Comparison of ENCODE assay signal across 1 cellular context in the genomic region with DNA sequence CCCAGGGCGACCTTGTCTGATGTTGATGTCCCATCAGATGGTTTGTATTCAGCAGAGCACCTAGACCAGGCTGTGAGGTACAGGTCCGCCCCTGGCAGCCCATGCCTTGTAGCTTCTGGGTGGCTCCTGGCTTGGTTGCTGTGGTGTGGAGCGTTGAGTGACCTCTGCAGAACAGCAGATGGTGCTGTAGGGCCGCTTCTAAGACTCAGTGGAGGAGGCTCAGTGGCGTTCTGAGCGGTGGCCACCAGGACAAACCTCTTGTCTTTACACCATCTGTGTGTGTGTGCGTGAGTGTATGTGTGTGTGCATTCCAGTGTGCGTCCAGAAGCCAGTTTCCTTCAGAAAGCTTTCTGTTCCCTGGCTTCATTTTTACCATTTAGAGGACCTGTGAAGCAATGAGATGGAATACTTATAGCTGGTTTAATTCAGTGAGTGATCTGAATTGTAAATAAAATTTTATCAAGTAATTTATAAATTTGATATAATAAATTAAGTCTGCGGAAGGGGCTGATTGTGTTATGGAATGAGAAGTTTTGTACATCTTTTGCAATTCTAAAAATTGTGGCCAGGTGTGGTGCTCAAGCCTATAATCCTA.
A peak's percentile ranks its signal among the peaks of the same experiment; 100 is the strongest.
TF ChIP-seq lines count a peak whose summit lies in the region.

No MANE protein-coding gene starts in this region.

TF ChIP-seq in K562, 482 proteins besides CTCF, POLR2A, EP300 and RAD21 (continued from another document and continues in another):
- TF ChIP-seq, protein P1, sequence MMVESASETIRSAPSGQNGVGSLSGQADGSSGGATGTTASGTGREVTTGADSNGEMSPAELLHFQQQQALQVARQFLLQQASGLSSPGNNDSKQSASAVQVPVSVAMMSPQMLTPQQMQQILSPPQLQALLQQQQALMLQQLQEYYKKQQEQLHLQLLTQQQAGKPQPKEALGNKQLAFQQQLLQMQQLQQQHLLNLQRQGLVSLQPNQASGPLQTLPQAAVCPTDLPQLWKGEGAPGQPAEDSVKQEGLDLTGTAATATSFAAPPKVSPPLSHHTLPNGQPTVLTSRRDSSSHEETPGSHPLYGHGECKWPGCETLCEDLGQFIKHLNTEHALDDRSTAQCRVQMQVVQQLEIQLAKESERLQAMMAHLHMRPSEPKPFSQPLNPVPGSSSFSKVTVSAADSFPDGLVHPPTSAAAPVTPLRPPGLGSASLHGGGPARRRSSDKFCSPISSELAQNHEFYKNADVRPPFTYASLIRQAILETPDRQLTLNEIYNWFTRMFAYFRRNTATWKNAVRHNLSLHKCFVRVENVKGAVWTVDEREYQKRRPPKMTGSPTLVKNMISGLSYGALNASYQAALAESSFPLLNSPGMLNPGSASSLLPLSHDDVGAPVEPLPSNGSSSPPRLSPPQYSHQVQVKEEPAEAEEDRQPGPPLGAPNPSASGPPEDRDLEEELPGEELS (CRISPR knock-in tag; IDR thresholded peaks at IDR 0.05; ENCODE audit: borderline replicate concordance), result no peak
- TF ChIP-seq, protein P2, sequence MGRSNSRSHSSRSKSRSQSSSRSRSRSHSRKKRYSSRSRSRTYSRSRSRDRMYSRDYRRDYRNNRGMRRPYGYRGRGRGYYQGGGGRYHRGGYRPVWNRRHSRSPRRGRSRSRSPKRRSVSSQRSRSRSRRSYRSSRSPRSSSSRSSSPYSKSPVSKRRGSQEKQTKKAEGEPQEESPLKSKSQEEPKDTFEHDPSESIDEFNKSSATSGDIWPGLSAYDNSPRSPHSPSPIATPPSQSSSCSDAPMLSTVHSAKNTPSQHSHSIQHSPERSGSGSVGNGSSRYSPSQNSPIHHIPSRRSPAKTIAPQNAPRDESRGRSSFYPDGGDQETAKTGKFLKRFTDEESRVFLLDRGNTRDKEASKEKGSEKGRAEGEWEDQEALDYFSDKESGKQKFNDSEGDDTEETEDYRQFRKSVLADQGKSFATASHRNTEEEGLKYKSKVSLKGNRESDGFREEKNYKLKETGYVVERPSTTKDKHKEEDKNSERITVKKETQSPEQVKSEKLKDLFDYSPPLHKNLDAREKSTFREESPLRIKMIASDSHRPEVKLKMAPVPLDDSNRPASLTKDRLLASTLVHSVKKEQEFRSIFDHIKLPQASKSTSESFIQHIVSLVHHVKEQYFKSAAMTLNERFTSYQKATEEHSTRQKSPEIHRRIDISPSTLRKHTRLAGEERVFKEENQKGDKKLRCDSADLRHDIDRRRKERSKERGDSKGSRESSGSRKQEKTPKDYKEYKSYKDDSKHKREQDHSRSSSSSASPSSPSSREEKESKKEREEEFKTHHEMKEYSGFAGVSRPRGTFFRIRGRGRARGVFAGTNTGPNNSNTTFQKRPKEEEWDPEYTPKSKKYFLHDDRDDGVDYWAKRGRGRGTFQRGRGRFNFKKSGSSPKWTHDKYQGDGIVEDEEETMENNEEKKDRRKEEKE (IDR thresholded peaks at IDR 0.05; ENCODE audit: borderline replicate concordance in 1 of 2, control insufficient read depth in 1 of 2, low read depth in 2 of 2, low read length in 1 of 2), result no peak
- no peak for TF ChIP-seq NR2C2 (CRISPR knock-in tag; IDR thresholded peaks at IDR 0.05)
- no peak for TF ChIP-seq NR2C2 (tag; IDR thresholded peaks at IDR 0.05)
- TF ChIP-seq STAG1 (CRISPR knock-in tag; IDR thresholded peaks at IDR 0.05; ENCODE audit: borderline replicate concordance), result peak; percentile 97
- no peak for TF ChIP-seq RBM14 (IDR thresholded peaks at IDR 0.05; ENCODE audit: borderline replicate concordance, insufficient read depth, low read depth, low read length)
- TF ChIP-seq SNIP1 (IDR thresholded peaks at IDR 0.05; ENCODE audit: low read depth), result no peak
- TF ChIP-seq KLF1 (tag; IDR thresholded peaks at IDR 0.05), result no peak
- TF ChIP-seq HNRNPH1 (optimal IDR thresholded peaks at IDR 0.05; ENCODE audit: low read depth, low read length), result no peak
- TF ChIP-seq SIN3B (IDR thresholded peaks at IDR 0.05; ENCODE audit: low read depth), result no peak
- TF ChIP-seq BRD4 (IDR thresholded peaks at IDR 0.05), result no peak
- no peak for TF ChIP-seq SPI1 (IDR thresholded peaks at IDR 0.05; ENCODE audit: borderline replicate concordance, low read depth, low read length)
- TF ChIP-seq THRAP3 (IDR thresholded peaks at IDR 0.05; ENCODE audit: borderline replicate concordance), result no peak
- TF ChIP-seq KAT2B (IDR thresholded peaks at IDR 0.05; ENCODE audit: low read depth, low read length), result no peak
- TF ChIP-seq PHF8 (IDR thresholded peaks at IDR 0.05; ENCODE audit: borderline replicate concordance, low read length), result no peak
- no peak for TF ChIP-seq FIP1L1 (IDR thresholded peaks at IDR 0.05; ENCODE audit: low read depth, low read length, poor library complexity, severe bottlenecking)
- TF ChIP-seq, protein P3, sequence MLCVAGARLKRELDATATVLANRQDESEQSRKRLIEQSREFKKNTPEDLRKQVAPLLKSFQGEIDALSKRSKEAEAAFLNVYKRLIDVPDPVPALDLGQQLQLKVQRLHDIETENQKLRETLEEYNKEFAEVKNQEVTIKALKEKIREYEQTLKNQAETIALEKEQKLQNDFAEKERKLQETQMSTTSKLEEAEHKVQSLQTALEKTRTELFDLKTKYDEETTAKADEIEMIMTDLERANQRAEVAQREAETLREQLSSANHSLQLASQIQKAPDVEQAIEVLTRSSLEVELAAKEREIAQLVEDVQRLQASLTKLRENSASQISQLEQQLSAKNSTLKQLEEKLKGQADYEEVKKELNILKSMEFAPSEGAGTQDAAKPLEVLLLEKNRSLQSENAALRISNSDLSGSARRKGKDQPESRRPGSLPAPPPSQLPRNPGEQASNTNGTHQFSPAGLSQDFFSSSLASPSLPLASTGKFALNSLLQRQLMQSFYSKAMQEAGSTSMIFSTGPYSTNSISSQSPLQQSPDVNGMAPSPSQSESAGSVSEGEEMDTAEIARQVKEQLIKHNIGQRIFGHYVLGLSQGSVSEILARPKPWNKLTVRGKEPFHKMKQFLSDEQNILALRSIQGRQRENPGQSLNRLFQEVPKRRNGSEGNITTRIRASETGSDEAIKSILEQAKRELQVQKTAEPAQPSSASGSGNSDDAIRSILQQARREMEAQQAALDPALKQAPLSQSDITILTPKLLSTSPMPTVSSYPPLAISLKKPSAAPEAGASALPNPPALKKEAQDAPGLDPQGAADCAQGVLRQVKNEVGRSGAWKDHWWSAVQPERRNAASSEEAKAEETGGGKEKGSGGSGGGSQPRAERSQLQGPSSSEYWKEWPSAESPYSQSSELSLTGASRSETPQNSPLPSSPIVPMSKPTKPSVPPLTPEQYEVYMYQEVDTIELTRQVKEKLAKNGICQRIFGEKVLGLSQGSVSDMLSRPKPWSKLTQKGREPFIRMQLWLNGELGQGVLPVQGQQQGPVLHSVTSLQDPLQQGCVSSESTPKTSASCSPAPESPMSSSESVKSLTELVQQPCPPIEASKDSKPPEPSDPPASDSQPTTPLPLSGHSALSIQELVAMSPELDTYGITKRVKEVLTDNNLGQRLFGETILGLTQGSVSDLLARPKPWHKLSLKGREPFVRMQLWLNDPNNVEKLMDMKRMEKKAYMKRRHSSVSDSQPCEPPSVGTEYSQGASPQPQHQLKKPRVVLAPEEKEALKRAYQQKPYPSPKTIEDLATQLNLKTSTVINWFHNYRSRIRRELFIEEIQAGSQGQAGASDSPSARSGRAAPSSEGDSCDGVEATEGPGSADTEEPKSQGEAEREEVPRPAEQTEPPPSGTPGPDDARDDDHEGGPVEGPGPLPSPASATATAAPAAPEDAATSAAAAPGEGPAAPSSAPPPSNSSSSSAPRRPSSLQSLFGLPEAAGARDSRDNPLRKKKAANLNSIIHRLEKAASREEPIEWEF (CRISPR knock-in tag; IDR thresholded peaks at IDR 0.05), result no peak
- TF ChIP-seq, protein P4, sequence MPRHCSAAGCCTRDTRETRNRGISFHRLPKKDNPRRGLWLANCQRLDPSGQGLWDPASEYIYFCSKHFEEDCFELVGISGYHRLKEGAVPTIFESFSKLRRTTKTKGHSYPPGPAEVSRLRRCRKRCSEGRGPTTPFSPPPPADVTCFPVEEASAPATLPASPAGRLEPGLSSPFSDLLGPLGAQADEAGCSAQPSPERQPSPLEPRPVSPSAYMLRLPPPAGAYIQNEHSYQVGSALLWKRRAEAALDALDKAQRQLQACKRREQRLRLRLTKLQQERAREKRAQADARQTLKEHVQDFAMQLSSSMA (CRISPR knock-in tag; IDR thresholded peaks at IDR 0.05), result no peak
- no peak for TF ChIP-seq ZNF133 (CRISPR knock-in tag; IDR thresholded peaks at IDR 0.05)
- TF ChIP-seq NRF1 (conservative IDR thresholded peaks at IDR 0.05 in 1 of 2, IDR thresholded peaks at IDR 0.05 in 1 of 2), result peak; percentile 34 to 35; a peak in 1 of 4 replicates
- TF ChIP-seq, protein P5, sequence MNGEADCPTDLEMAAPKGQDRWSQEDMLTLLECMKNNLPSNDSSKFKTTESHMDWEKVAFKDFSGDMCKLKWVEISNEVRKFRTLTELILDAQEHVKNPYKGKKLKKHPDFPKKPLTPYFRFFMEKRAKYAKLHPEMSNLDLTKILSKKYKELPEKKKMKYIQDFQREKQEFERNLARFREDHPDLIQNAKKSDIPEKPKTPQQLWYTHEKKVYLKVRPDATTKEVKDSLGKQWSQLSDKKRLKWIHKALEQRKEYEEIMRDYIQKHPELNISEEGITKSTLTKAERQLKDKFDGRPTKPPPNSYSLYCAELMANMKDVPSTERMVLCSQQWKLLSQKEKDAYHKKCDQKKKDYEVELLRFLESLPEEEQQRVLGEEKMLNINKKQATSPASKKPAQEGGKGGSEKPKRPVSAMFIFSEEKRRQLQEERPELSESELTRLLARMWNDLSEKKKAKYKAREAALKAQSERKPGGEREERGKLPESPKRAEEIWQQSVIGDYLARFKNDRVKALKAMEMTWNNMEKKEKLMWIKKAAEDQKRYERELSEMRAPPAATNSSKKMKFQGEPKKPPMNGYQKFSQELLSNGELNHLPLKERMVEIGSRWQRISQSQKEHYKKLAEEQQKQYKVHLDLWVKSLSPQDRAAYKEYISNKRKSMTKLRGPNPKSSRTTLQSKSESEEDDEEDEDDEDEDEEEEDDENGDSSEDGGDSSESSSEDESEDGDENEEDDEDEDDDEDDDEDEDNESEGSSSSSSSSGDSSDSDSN (IDR thresholded peaks at IDR 0.05; ENCODE audit: borderline replicate concordance in 1 of 2, low read depth in 2 of 2, low read length in 2 of 2), result no peak
- no peak for TF ChIP-seq DMBX1 (CRISPR knock-in tag; IDR thresholded peaks at IDR 0.05; ENCODE audit: borderline replicate concordance)
- TF ChIP-seq SMARCA4 (IDR thresholded peaks at IDR 0.05), result no peak
- TF ChIP-seq CC2D1A (IDR thresholded peaks at IDR 0.05), result 0 out of 2 replicates have a peak, but pooled peaks have one; percentile 60
- TF ChIP-seq, protein P6, sequence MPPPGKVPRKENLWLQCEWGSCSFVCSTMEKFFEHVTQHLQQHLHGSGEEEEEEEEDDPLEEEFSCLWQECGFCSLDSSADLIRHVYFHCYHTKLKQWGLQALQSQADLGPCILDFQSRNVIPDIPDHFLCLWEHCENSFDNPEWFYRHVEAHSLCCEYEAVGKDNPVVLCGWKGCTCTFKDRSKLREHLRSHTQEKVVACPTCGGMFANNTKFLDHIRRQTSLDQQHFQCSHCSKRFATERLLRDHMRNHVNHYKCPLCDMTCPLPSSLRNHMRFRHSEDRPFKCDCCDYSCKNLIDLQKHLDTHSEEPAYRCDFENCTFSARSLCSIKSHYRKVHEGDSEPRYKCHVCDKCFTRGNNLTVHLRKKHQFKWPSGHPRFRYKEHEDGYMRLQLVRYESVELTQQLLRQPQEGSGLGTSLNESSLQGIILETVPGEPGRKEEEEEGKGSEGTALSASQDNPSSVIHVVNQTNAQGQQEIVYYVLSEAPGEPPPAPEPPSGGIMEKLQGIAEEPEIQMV (tag; conservative IDR thresholded peaks at IDR 0.05; ENCODE audit: low read depth), result no peak
- no peak for TF ChIP-seq ZZZ3 (IDR thresholded peaks at IDR 0.05)
- TF ChIP-seq ZNF589 (CRISPR knock-in tag; IDR thresholded peaks at IDR 0.05; ENCODE audit: low read depth), result no peak
- TF ChIP-seq SNRNP70 (optimal IDR thresholded peaks at IDR 0.05; ENCODE audit: low read depth, low read length), result no peak
- TF ChIP-seq SRSF1 (IDR thresholded peaks at IDR 0.05; ENCODE audit: low read depth, low read length), result no peak
- no peak for TF ChIP-seq SRSF9 (IDR thresholded peaks at IDR 0.05; ENCODE audit: borderline replicate concordance, low read depth, low read length)
- TF ChIP-seq SAP30 (IDR thresholded peaks at IDR 0.05; ENCODE audit: borderline replicate concordance, insufficient read depth, low read depth, low read length, poor library complexity, severe bottlenecking), result no peak
- TF ChIP-seq, protein P7, sequence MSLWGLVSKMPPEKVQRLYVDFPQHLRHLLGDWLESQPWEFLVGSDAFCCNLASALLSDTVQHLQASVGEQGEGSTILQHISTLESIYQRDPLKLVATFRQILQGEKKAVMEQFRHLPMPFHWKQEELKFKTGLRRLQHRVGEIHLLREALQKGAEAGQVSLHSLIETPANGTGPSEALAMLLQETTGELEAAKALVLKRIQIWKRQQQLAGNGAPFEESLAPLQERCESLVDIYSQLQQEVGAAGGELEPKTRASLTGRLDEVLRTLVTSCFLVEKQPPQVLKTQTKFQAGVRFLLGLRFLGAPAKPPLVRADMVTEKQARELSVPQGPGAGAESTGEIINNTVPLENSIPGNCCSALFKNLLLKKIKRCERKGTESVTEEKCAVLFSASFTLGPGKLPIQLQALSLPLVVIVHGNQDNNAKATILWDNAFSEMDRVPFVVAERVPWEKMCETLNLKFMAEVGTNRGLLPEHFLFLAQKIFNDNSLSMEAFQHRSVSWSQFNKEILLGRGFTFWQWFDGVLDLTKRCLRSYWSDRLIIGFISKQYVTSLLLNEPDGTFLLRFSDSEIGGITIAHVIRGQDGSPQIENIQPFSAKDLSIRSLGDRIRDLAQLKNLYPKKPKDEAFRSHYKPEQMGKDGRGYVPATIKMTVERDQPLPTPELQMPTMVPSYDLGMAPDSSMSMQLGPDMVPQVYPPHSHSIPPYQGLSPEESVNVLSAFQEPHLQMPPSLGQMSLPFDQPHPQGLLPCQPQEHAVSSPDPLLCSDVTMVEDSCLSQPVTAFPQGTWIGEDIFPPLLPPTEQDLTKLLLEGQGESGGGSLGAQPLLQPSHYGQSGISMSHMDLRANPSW (CRISPR knock-in tag; IDR thresholded peaks at IDR 0.05), result no peak
- TF ChIP-seq ZNF41 (CRISPR knock-in tag; conservative IDR thresholded peaks at IDR 0.05), result no peak
- TF ChIP-seq GATA2 (CRISPR knock-in tag; IDR thresholded peaks at IDR 0.05), result peak; percentile 83; the same call in 1 of the 2 replicates
- no peak for TF ChIP-seq CAMTA2 (CRISPR knock-in tag; conservative IDR thresholded peaks at IDR 0.05)
- 0 out of 2 replicates have a peak, but pooled peaks have one; percentile 33 for TF ChIP-seq BHLHE40 (IDR thresholded peaks at IDR 0.05; ENCODE audit: low read length)
- TF ChIP-seq TAF15 (IDR thresholded peaks at IDR 0.05; ENCODE audit: low read depth, low read length), result no peak
- TF ChIP-seq ZFP36 (IDR thresholded peaks at IDR 0.05; ENCODE audit: low read depth, low read length, partially characterized antibody), result peak; percentile 32
- no peak for TF ChIP-seq SRSF7 (optimal IDR thresholded peaks at IDR 0.05; ENCODE audit: low read depth, low read length)
- TF ChIP-seq STAT5A (IDR thresholded peaks at IDR 0.05; ENCODE audit: borderline replicate concordance, low read length), result no peak
- peak; percentile 33; the same call in 1 of the 2 replicates for TF ChIP-seq MYC (IDR thresholded peaks at IDR 0.05; ENCODE audit: low read depth, low read length)
- no peak for TF ChIP-seq MYC (CRISPR knock-in tag; IDR thresholded peaks at IDR 0.05; ENCODE audit: borderline replicate concordance, low read depth)
- no peak for TF ChIP-seq GTF2A2 (tag; IDR thresholded peaks at IDR 0.05)
- no peak for TF ChIP-seq SMARCC2 (IDR thresholded peaks at IDR 0.05; ENCODE audit: low read depth)
- TF ChIP-seq POU5F1 (IDR thresholded peaks at IDR 0.05; ENCODE audit: borderline replicate concordance, low read depth, low read length, partially characterized antibody), result no peak
- peak; percentile 26; the same call in 1 of the 2 replicates for TF ChIP-seq JUND (IDR thresholded peaks at IDR 0.05; ENCODE audit: borderline replicate concordance, low read depth, low read length)
- no peak; the same call in 2 of the 3 replicates for TF ChIP-seq JUND (tag; IDR thresholded peaks at IDR 0.05; ENCODE audit: borderline replicate concordance, low read depth, low read length)
